In genomic region chr10:98980353-98980752, GRCh38 we compare ENCODE assay signal across 16 cellular contexts.
"Had no signal": no experiment of that assay in that cellular context is flagged by ENCODE, and none has a peak within 500 bp of the region (broad histone marks: within the 10 kb centered on the region; RNA-seq: fewer than 3 reads in every experiment).

No MANE protein-coding gene starts in this region.

- H3K27me3 ChIP-seq: esophagus squamous epithelium, neural progenitor cell, right atrium auricular region, thyroid gland had no signal

- H3K4me1 ChIP-seq: esophagus squamous epithelium, neural progenitor cell, prostate gland, right atrium auricular region, thyroid gland had no signal

- DNase-seq: activated CD4-positive, alpha-beta T cell treated with anti-CD3 and anti-CD28 coated beads, Interleukin-2, amount 50 U/mL, for 4 hours; activated CD4-positive, CD25-positive, alpha-beta regulatory T cell treated with anti-CD3 and anti-CD28 coated beads, Interleukin-2, amount 50 U/mL, for 72 hours; activated T-cell treated with anti-CD3 and anti-CD28 coated beads for 4 hours; effector CD8-positive, alpha-beta T cell; esophagus squamous epithelium; mesendoderm; naive thymus-derived CD4-positive, alpha-beta T cell; stimulated activated CD4-positive, alpha-beta T cell treated with anti-CD3 and anti-CD28 coated beads, Interleukin-12 subunit alpha, Interleukin-12 subunit beta, amount 100 ng/mL, for 4 hours; stimulated activated CD4-positive, alpha-beta T cell treated with anti-CD3 and anti-CD28 coated beads, Interleukin-1b, Interleukin-23, amount 100 ng/mL, for 48 hours; stimulated activated naive CD4-positive, alpha-beta T cell treated with Interleukin-2 at 50 U/mL for 16 hours; thyroid gland had no signal

- FAIRE-seq: endothelial cell of umbilical vein had no signal

- H3K4me3 ChIP-seq: esophagus squamous epithelium, neural progenitor cell, prostate gland, right atrium auricular region, thyroid gland had no signal

- H3K36me3 ChIP-seq: esophagus squamous epithelium, neural progenitor cell, prostate gland, right atrium auricular region, thyroid gland had no signal

- H3K27ac ChIP-seq: esophagus squamous epithelium, neural progenitor cell, prostate gland, right atrium auricular region, thyroid gland, VCaP had no signal

- H3K9me3 ChIP-seq: esophagus squamous epithelium, prostate gland, thyroid gland had no signal

- ATAC-seq: naive thymus-derived CD4-positive, alpha-beta T cell had no signal
